In the genomic region with DNA sequence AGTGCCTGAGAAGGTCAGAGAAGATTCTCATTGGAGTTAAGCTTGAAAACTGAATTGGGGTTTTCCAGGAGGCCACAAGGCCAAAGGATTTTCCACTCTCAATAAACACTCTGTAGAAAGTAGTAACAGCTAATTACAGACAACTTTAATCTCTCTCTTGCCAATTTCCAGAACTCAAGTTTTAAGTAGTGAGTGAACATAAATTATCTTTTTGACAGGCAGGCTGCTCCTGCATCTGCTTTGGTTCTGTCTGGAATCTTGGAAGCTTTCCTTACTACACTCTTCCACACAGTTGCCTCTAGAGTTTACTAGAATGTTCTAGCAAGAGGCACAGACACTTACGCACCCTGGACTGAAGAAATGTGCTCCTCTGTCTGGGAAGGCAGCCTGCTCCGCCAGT, we compare ENCODE assay signal across 15 cellular contexts.
DNase-seq lines count a peak whose midpoint lies in the region; ATAC-seq and TF ChIP-seq lines count a peak whose summit lies in the region.
"Had no signal": no experiment of that assay in that cellular context is flagged by ENCODE, and none has a peak within 500 bp of the region (broad histone marks: within the 10 kb centered on the region; RNA-seq: fewer than 3 reads in every experiment).

No MANE protein-coding gene starts in this region.

- ATAC-seq in GM18519 (IDR thresholded peaks at IDR 0.05; ENCODE audit: low FRiP score, unreplicated experiment) = no peak

- POLR2A ChIA-PET in HEK293T (lab: Yijun Ruan, JAX) = no interaction called here

- DNase-seq in HEK293T (ENCODE audit: extremely low spot score) (no peak), cerebellar cortex (ENCODE audit: low spot score) (peak; percentile 15), renal cortical epithelial cell (ENCODE audit: low read depth) (peak; percentile 4), activated gamma-delta T cell treated with Interleukin-2 at 50 U/mL for 16 hours (no peak), BE2C (no peak)
- DNase-seq: AML-193; CD4-positive, alpha-beta memory T cell; DMS153; DMS79; GF-D8; HFFc6; KBM-7 had no signal

- CTCF ChIA-PET in HEK293T (lab: Yijun Ruan, JAX) = no interaction called here

- no peaks in the 10 kb centered on the region for H3K4me1 ChIP-seq in BE2C
- H3K4me1 ChIP-seq: BLaER1, HAP-1 had no signal

- H3K36me3 ChIP-seq in BE2C = no peaks in the 10 kb centered on the region
- H3K36me3 ChIP-seq: BLaER1, HAP-1 had no signal

- no peak for TF ChIP-seq CTCF in BE2C (IDR thresholded peaks at IDR 0.05; ENCODE audit: low read depth, low read length)

- H3K27me3 ChIP-seq in BE2C = no peaks in the 10 kb centered on the region
- H3K27me3 ChIP-seq: BLaER1 had no signal

- H3K4me3 ChIP-seq in BE2C (ENCODE audit: low read depth, low read length) = no peak overlapping the region
- H3K4me3 ChIP-seq: BLaER1, HAP-1 had no signal

- H3K9me3 ChIP-seq in BE2C = no peaks in the 10 kb centered on the region
- H3K9me3 ChIP-seq: BLaER1, HAP-1 had no signal

TF ChIP-seq in HEK293T, 16 proteins besides CTCF, POLR2A, EP300 and RAD21:
- no peak for TF ChIP-seq TARDBP (IDR thresholded peaks at IDR 0.05)
- no peak for TF ChIP-seq FOXK2 (IDR thresholded peaks at IDR 0.05)
- no peak for TF ChIP-seq SUZ12 (IDR thresholded peaks at IDR 0.05)
- TF ChIP-seq, protein P1, sequence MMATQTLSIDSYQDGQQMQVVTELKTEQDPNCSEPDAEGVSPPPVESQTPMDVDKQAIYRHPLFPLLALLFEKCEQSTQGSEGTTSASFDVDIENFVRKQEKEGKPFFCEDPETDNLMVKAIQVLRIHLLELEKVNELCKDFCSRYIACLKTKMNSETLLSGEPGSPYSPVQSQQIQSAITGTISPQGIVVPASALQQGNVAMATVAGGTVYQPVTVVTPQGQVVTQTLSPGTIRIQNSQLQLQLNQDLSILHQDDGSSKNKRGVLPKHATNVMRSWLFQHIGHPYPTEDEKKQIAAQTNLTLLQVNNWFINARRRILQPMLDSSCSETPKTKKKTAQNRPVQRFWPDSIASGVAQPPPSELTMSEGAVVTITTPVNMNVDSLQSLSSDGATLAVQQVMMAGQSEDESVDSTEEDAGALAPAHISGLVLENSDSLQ (IDR thresholded peaks at IDR 0.05) = peak; percentile 60
- TF ChIP-seq CTBP1 (IDR thresholded peaks at IDR 0.05; ENCODE audit: borderline replicate concordance) = no peak
- TF ChIP-seq ELF4 (IDR thresholded peaks at IDR 0.05) = no peak
- no peak for TF ChIP-seq LEF1 (IDR thresholded peaks at IDR 0.05; ENCODE audit: borderline replicate concordance)

Comparison
In these comparisons a context has a peak if more than half of its experiments do, and no peak if none do; other contexts are left out.
1. DNase-seq: peak in cerebellar cortex (single experiment) and renal cortical epithelial cell (single experiment); none in HEK293T (single experiment), activated gamma-delta T cell treated with Interleukin-2 at 50 U/mL for 16 hours (single experiment) and BE2C (single experiment).